Comparison of ENCODE assay signal across 8 cellular contexts in genomic region chr5:75336625-75337336, GRCh38. TPM values are rescaled to one million over a fixed set of nuclear protein-coding genes. Genes with fewer than 3 reads are reported as not detected.
DNase-seq lines count a peak whose midpoint lies in the region; ATAC-seq and TF ChIP-seq lines count a peak whose summit lies in the region.

HMGCR (plus strand) TSS chr5:75337220; CDS start chr5:75342606, 5,386 bp downstream.

- H3K4me2 ChIP-seq in trophoblast cell (ENCODE audit: low read length), result peak within 1 kb of the TSS; percentile 89

- peak within 1 kb of the TSS; percentile 55 for H4K8ac ChIP-seq in trophoblast cell (ENCODE audit: low read depth, low read length)

- H3K4me1 Mint-ChIP-seq in type B pancreatic cell (ENCODE audit: unreplicated experiment), result peaks cover 31% of the 10 kb centered on the region

- TF ChIP-seq CTCF in GM12873 (IDR thresholded peaks at IDR 0.05; ENCODE audit: insufficient read depth, low read depth, low read length, missing control alignments), result peak; percentile 34
- peak; percentile 7 for TF ChIP-seq CTCF in cardiac muscle cell (IDR thresholded peaks at IDR 0.05; ENCODE audit: low read depth, low read length)
- TF ChIP-seq CTCF in type B pancreatic cell (conservative IDR thresholded peaks at IDR 0.05), result peak; percentile 45

- no peak within 1 kb of the TSS for H3K4me3 Mint-ChIP-seq in type B pancreatic cell

- no peaks in the 10 kb centered on the region for H3K27me3 ChIP-seq in adipocyte (replicated peaks; ENCODE audit: control insufficient read depth, insufficient read depth, low read length)
- no peaks in the 10 kb centered on the region for H3K27me3 ChIP-seq in cardiac muscle cell
- no peaks in the 10 kb centered on the region for H3K27me3 ChIP-seq in trophoblast cell (ENCODE audit: insufficient read depth, low read length)

- peak within 1 kb of the TSS; percentile 21 for H2BK12ac ChIP-seq in trophoblast cell (ENCODE audit: low read length)

- H3K9ac ChIP-seq in adipocyte (ENCODE audit: low read length), result peak within 1 kb of the TSS; percentile 97
- H3K9ac ChIP-seq in trophoblast cell (ENCODE audit: low read length), result peak within 1 kb of the TSS; percentile 91

- ATAC-seq in HG02759 (IDR thresholded peaks at IDR 0.05; ENCODE audit: unreplicated experiment), result peak; percentile 98

- H3K4me3 ChIP-seq in adipocyte (ENCODE audit: low read length) (peak within 1 kb of the TSS; percentile 97), cardiac muscle cell (peak within 1 kb of the TSS; percentile 72), trophoblast cell (ENCODE audit: low read depth, low read length) (peak within 1 kb of the TSS; percentile 98)

- no peaks in the 10 kb centered on the region for H3K27me3 Mint-ChIP-seq in type B pancreatic cell

- WGBS in trophoblast cell (ENCODE audit: extremely low coverage, insufficient coverage, insufficient read length), result no CpG with 5 or more reads among the region's 55 CpGs

- H2AK5ac ChIP-seq in trophoblast cell (ENCODE audit: low read length), result peak within 1 kb of the TSS; percentile 33

- no peak within 1 kb of the TSS for H3K27ac Mint-ChIP-seq in type B pancreatic cell

- peaks cover 13% of the 10 kb centered on the region for H3K79me2 ChIP-seq in trophoblast cell (ENCODE audit: control insufficient read depth, insufficient read depth, low read length, poor library complexity)

- H3K4me1 ChIP-seq in adipocyte (ENCODE audit: control insufficient read depth, insufficient read depth, low read length), result peaks cover 26% of the 10 kb centered on the region
- peaks cover 27% of the 10 kb centered on the region for H3K4me1 ChIP-seq in cardiac muscle cell (ENCODE audit: low read depth)
- no peaks in the 10 kb centered on the region for H3K4me1 ChIP-seq in trophoblast cell (ENCODE audit: control insufficient read depth in 1 of 2, insufficient read depth in 2 of 2, low read length in 2 of 2)

- peak within 1 kb of the TSS; percentile 82 for H4K91ac ChIP-seq in trophoblast cell (ENCODE audit: low read depth, low read length)

- H3K36me3 Mint-ChIP-seq in type B pancreatic cell, result peaks cover 7% of the 10 kb centered on the region

- peak within 1 kb of the TSS; percentile 54 for H2AFZ ChIP-seq in trophoblast cell (ENCODE audit: insufficient read depth, low read length, poor library complexity)

- peak within 1 kb of the TSS; percentile 91 for H3K14ac ChIP-seq in trophoblast cell (ENCODE audit: low read length)

- H3K18ac ChIP-seq in trophoblast cell (ENCODE audit: low read length), result peak within 1 kb of the TSS; percentile 92

- H3K9me3 ChIP-seq in adipocyte (ENCODE audit: control insufficient read depth, low read length), result no peaks in the 10 kb centered on the region
- no peaks in the 10 kb centered on the region for H3K9me3 ChIP-seq in cardiac muscle cell (ENCODE audit: low read depth)
- no peaks in the 10 kb centered on the region for H3K9me3 ChIP-seq in trophoblast cell (ENCODE audit: insufficient read depth, low read depth, low read length)

- H3K4ac ChIP-seq in trophoblast cell (ENCODE audit: low read depth, low read length), result peak within 1 kb of the TSS; percentile 88

- H3K27ac ChIP-seq in cardiac muscle cell (peak within 1 kb of the TSS; percentile 98), trophoblast cell (ENCODE audit: low read depth, low read length) (peak within 1 kb of the TSS; percentile 91)

- peak; percentile 92 to 98 (median 97) for DNase-seq in NCI-H1417 (lab: John Stamatoyannopoulos, UW)
- peak; percentile 99 to 100 for DNase-seq in SW 1271 (lab: John Stamatoyannopoulos, UW)
- peak; percentile 100 for DNase-seq in adipocyte (ENCODE audit: low read depth)
- peak; percentile 99 to 100 for DNase-seq in cardiac muscle cell (ENCODE audit: low read depth in 1 of 2, low spot score in 1 of 2)
- DNase-seq in trophoblast cell, result peak; percentile 100
- peak; percentile 98 for DNase-seq in type B pancreatic cell (ENCODE audit: extremely low spot score, unreplicated experiment)

- H2BK5ac ChIP-seq in trophoblast cell (ENCODE audit: low read depth, low read length, poor library complexity), result peak within 1 kb of the TSS; percentile 78

- peak within 1 kb of the TSS; percentile 20 for H4K12ac ChIP-seq in trophoblast cell (ENCODE audit: low read depth, low read length)

- no peaks in the 10 kb centered on the region for H3K36me3 ChIP-seq in adipocyte (ENCODE audit: control insufficient read depth, insufficient read depth, low read length, severe bottlenecking)
- no peaks in the 10 kb centered on the region for H3K36me3 ChIP-seq in cardiac muscle cell
- H3K36me3 ChIP-seq in trophoblast cell (ENCODE audit: control insufficient read depth in 1 of 2, insufficient read depth in 2 of 2, low read length in 2 of 2), result no peaks in the 10 kb centered on the region

- no peak within 1 kb of the TSS for H3K23ac ChIP-seq in trophoblast cell (ENCODE audit: low read length)

- H3K79me1 ChIP-seq in trophoblast cell (ENCODE audit: low read length), result peaks cover 11% of the 10 kb centered on the region

- no peaks in the 10 kb centered on the region for H3K9me3 Mint-ChIP-seq in type B pancreatic cell

- peak within 1 kb of the TSS; percentile 60 for H2BK120ac ChIP-seq in trophoblast cell (ENCODE audit: insufficient read depth, low read length, poor library complexity)

RNA-seq across cellular contexts. Expression of gene HMGCR, which starts in this region (rescaled TPM):
- 34.0 and 72.9 TPM in 2 replicates for total RNA-seq in cardiac muscle cell
- polyA plus RNA-seq in cardiac muscle cell, result 42.2 and 68.9 TPM in 2 replicates
- 133 and 134 TPM in 2 replicates for polyA plus RNA-seq in trophoblast cell (2013)
- 111 and 134 TPM in 2 replicates for total RNA-seq in type B pancreatic cell (ENCODE audit: low replicate concordance)

Comparison
In these comparisons a context has a peak if more than half of its experiments do, and no peak if none do; other contexts are left out.
1. Peak in every context shown above with its lines: DNase-seq, ATAC-seq, H3K4me3 ChIP-seq and H3K27ac ChIP-seq.